Comparison of ENCODE assay signal across 5 cellular contexts in the genomic region with DNA sequence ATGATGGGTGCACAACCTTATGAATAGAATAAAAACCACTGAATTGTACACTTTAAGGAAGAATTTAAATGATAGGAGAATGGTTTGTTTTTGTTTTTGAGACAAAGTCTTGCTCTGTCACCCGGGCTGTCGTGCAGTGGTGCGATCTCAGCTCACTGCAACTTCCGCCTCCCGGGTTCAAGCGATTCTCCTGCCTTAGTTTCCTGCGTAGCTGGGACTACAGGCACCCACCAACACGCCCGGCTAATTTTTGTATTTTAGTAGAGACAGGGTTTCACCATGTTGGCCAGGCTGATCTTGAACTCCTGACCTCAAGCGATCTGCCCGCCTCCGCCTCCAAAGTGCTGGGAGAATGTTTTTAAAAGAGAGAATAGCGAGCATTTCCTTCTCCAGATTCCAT. TPM values are rescaled to one million over a fixed set of nuclear protein-coding genes. Genes with fewer than 3 reads are reported as not detected.
"Had no signal": no experiment of that assay in that cellular context is flagged by ENCODE, and none has a peak within 500 bp of the region (broad histone marks: within the 10 kb centered on the region; RNA-seq: fewer than 3 reads in every experiment).

No MANE protein-coding gene starts in this region.

RNA-seq across cellular contexts. Expression of a gene that starts 54.1 kb away (rescaled TPM):
- total RNA-seq: LHCN-M2, MCF 10A, PC-3, SK-MEL-5 had no signal
- polyA plus RNA-seq: SK-N-SH had no signal
